Comparison of ENCODE assay signal across 16 cellular contexts in the genomic region with DNA sequence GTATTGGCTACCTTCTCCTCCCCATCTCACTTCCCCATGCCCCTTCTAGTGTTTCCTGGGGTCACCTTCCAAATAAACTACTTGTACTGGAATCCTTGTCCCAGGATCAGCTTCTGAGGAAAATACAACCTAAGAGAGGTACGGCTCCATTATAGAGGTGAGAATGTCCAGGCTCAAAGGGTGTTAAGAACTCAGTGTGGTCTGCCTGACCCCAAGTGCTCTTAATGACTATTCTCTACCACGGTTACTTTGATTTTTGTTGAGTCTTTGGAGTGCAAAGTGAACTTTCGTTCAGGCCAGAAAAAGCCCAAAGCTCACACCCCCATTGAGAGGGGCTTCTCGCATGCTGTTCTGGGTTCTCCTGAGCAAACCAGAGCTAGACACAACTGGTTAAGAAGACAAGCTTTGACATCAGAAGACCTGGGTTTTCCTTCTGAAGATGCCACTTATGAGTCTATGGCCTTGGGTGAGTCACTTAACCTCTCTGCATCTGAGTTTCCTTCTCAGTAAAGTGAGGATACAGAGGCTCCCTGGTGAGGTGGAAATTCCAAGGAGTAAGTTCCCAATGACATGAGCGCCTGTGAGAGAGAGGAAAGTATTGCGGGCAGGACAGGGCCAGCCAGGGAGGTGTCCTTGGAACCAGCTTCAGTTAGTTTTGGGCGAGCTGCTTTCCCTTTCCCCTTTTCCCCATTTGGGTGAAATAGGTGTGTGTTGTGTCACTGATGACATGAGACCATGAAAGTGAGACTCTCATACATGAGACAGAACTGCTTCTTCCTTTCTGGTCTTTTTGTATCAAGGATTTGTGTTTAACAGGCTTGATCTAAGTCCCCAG.
DNase-seq lines count a peak whose midpoint lies in the region; ATAC-seq and TF ChIP-seq lines count a peak whose summit lies in the region.
"Had no signal": no experiment of that assay in that cellular context is flagged by ENCODE, and none has a peak within 500 bp of the region (broad histone marks: within the 10 kb centered on the region; RNA-seq: fewer than 3 reads in every experiment).

No MANE protein-coding gene starts in this region.

- H3K4me1 Mint-ChIP-seq in endodermal cell: peaks cover 10% of the 10 kb centered on the region
- H3K4me1 Mint-ChIP-seq in stimulated activated naive CD8-positive, alpha-beta T cell treated with anti-CD3 and anti-CD28 coated beads, Interleukin-15, amount 100 ng/mL, for 72 hours: peaks cover 61% of the 10 kb centered on the region

- peaks cover 54% of the 10 kb centered on the region for H3K27me3 Mint-ChIP-seq in endodermal cell (ENCODE audit: insufficient read depth)
- H3K27me3 Mint-ChIP-seq in stimulated activated naive CD8-positive, alpha-beta T cell treated with anti-CD3 and anti-CD28 coated beads, Interleukin-15, amount 100 ng/mL, for 72 hours: no peaks in the 10 kb centered on the region

- ATAC-seq in stimulated activated naive CD8-positive, alpha-beta T cell treated with anti-CD3 and anti-CD28 coated beads, Interleukin-15, amount 100 ng/mL, for 72 hours: peak; percentile 91
- ATAC-seq: foreskin keratinocyte had no signal

- H3K4me1 ChIP-seq in left ventricle myocardium inferior (peaks cover 32% of the 10 kb centered on the region), endodermal cell (ENCODE audit: control insufficient read depth, insufficient read depth, low read length) (no peaks in the 10 kb centered on the region)
- H3K4me1 ChIP-seq: foreskin keratinocyte had no signal

- WGBS in endodermal cell (ENCODE audit: insufficient coverage in 1 of 2, insufficient read length in 1 of 2), 2 experiments: 90 to 100% methylated on average over 3 to 7 of the region's 7 CpGs

- H3K9ac ChIP-seq in endodermal cell (ENCODE audit: extremely low read depth, low read length, poor library complexity, severe bottlenecking): no peak overlapping the region

- DNase-seq in cardiac septum (ENCODE audit: low spot score) (peak; percentile 43), left ventricle myocardium inferior (no peak), HT1080 (ENCODE audit: low read depth) (peak; percentile 14), endodermal cell (peak; percentile 50), RKO (ENCODE audit: low spot score) (no peak), NCI-H146 (lab: John Stamatoyannopoulos, UW) (no peak), head of caudate nucleus (no peak)
- peak; percentile 20 to 51 for DNase-seq in stimulated activated naive CD8-positive, alpha-beta T cell treated with anti-CD3 and anti-CD28 coated beads, Interleukin-15, amount 100 ng/mL, for 72 hours
- DNase-seq: effector memory CD4-positive, alpha-beta T cell; foreskin keratinocyte; H7; NCI-H2081 treated with DMSO at 0.1 percent for 48 hours; NCI-H774; Right ventricle myocardium superior; stimulated activated naive CD4-positive, alpha-beta T cell treated with Interleukin-2 at 50 U/mL for 16 hours; T1000 had no signal

- H3K9me3 Mint-ChIP-seq in endodermal cell: no peaks in the 10 kb centered on the region
- peaks cover 5 to 15% of the 10 kb centered on the region in 2 donors for H3K9me3 Mint-ChIP-seq in stimulated activated naive CD8-positive, alpha-beta T cell treated with anti-CD3 and anti-CD28 coated beads, Interleukin-15, amount 100 ng/mL, for 72 hours

- H3K36me3 ChIP-seq in left ventricle myocardium inferior (no peaks in the 10 kb centered on the region), endodermal cell (ENCODE audit: control insufficient read depth, insufficient read depth, low read length) (no peaks in the 10 kb centered on the region)

- H3K4me3 ChIP-seq in left ventricle myocardium inferior (no peak overlapping the region), endodermal cell (ENCODE audit: low read length) (no peak overlapping the region)

- H3K27me3 ChIP-seq in left ventricle myocardium inferior (ENCODE audit: low read depth): no peaks in the 10 kb centered on the region
- H3K27me3 ChIP-seq in endodermal cell (ENCODE audit: control insufficient read depth, insufficient read depth, low read length, poor library complexity, severe bottlenecking): peaks cover 57% of the 10 kb centered on the region

- no peak overlapping the region for H3K27ac Mint-ChIP-seq in endodermal cell
- H3K27ac Mint-ChIP-seq in stimulated activated naive CD8-positive, alpha-beta T cell treated with anti-CD3 and anti-CD28 coated beads, Interleukin-15, amount 100 ng/mL, for 72 hours: peak overlapping the region; percentile 12 to 94

- H3K9me3 ChIP-seq in left ventricle myocardium inferior (replicated peaks) (no peaks in the 10 kb centered on the region), endodermal cell (ENCODE audit: control insufficient read depth, low read length) (no peaks in the 10 kb centered on the region)

- H3K4me3 Mint-ChIP-seq in endodermal cell: no peak overlapping the region
- peak overlapping the region; percentile 40 to 42 for H3K4me3 Mint-ChIP-seq in stimulated activated naive CD8-positive, alpha-beta T cell treated with anti-CD3 and anti-CD28 coated beads, Interleukin-15, amount 100 ng/mL, for 72 hours

- TF ChIP-seq CTCF in left ventricle myocardium inferior (IDR thresholded peaks at IDR 0.05; ENCODE audit: borderline replicate concordance): no peak
- no peak for TF ChIP-seq CTCF in endodermal cell (conservative IDR thresholded peaks at IDR 0.05)

- intact Hi-C loops in cardiac septum (cut with DNase I) (no loop called here), left ventricle myocardium inferior (cut with micrococcal nuclease) (no loop called here), head of caudate nucleus (cut with DNase I) (loop anchor here (10.0 kb wide), 1 partner anchor 305 kb away; no protein-coding TSS in a partner anchor)

- no peaks in the 10 kb centered on the region for H3K36me3 Mint-ChIP-seq in endodermal cell (ENCODE audit: low read depth)

- H3K27ac ChIP-seq in left ventricle myocardium inferior (replicated peaks) (no peak overlapping the region), endodermal cell (ENCODE audit: low read depth, low read length) (no peak overlapping the region)
- H3K27ac ChIP-seq: foreskin keratinocyte had no signal

Comparison
In these comparisons a context has a peak if more than half of its experiments do, and no peak if none do; other contexts are left out.
1. DNase-seq: peak in cardiac septum (single experiment), HT1080 (single experiment), endodermal cell (single experiment) and stimulated activated naive CD8-positive, alpha-beta T cell treated with anti-CD3 and anti-CD28 coated beads, Interleukin-15, amount 100 ng/mL, for 72 hours (2 of 2); none in left ventricle myocardium inferior (single experiment), RKO (single experiment), NCI-H146 (single experiment) and head of caudate nucleus (0 of 42).